23 cellular contexts compared by ENCODE assay signal in genomic region chr14:104086210-104086660, GRCh38. TPM values are rescaled to one million over a fixed set of nuclear protein-coding genes. Genes with fewer than 3 reads are reported as not detected.
DNase-seq lines count a peak whose midpoint lies in the region; ATAC-seq, FAIRE-seq and TF ChIP-seq lines count a peak whose summit lies in the region.
"Had no signal": no experiment of that assay in that cellular context is flagged by ENCODE, and none has a peak within 500 bp of the region (broad histone marks: within the 10 kb centered on the region; RNA-seq: fewer than 3 reads in every experiment).

No MANE protein-coding gene starts in this region.

- TF ChIP-seq POLR2A in GM12891 (IDR thresholded peaks at IDR 0.05; ENCODE audit: low read depth, low read length), result no peak

- H3K4me1 ChIP-seq in BE2C, result no peaks in the 10 kb centered on the region
- peaks cover 67% of the 10 kb centered on the region for H3K4me1 ChIP-seq in mucosa of descending colon (ENCODE audit: low read depth)

- H3K36me3 Mint-ChIP-seq in endothelial cell (ENCODE audit: low read depth, unreplicated experiment), result peaks cover 3% of the 10 kb centered on the region
- H3K36me3 Mint-ChIP-seq: activated naive CD4-positive, alpha-beta T cell treated with anti-CD3 and anti-CD28 coated beads, Interleukin-2, amount 50 U/mL, for 72 hours; natural killer cell treated with Interleukin-12 subunit alpha and Interleukin-12 subunit beta and Interleukin-15 and Interleukin-18, amount 100 ng/mL, for 72 hours had no signal

- no peak for FAIRE-seq in GM12891 (lab: Jason Lieb, UNC)

- intact Hi-C loops in mucosa of descending colon (cut with DNase I, micrococcal nuclease), result no loop called here

- no peaks in the 10 kb centered on the region for H3K9me3 Mint-ChIP-seq in endothelial cell (ENCODE audit: unreplicated experiment)
- H3K9me3 Mint-ChIP-seq: activated naive CD4-positive, alpha-beta T cell treated with anti-CD3 and anti-CD28 coated beads, Interleukin-2, amount 50 U/mL, for 72 hours; natural killer cell treated with Interleukin-12 subunit alpha and Interleukin-12 subunit beta and Interleukin-15 and Interleukin-18, amount 100 ng/mL, for 72 hours had no signal

- no peak for TF ChIP-seq CTCF in BE2C (IDR thresholded peaks at IDR 0.05; ENCODE audit: low read depth, low read length)
- TF ChIP-seq CTCF in endothelial cell (IDR thresholded peaks at IDR 0.05; ENCODE audit: unreplicated experiment), result no peak
- TF ChIP-seq CTCF in mucosa of descending colon (IDR thresholded peaks at IDR 0.05), result no peak

- no peak overlapping the region for H3K27ac Mint-ChIP-seq in endothelial cell (ENCODE audit: unreplicated experiment)
- H3K27ac Mint-ChIP-seq: activated naive CD4-positive, alpha-beta T cell treated with anti-CD3 and anti-CD28 coated beads, Interleukin-2, amount 50 U/mL, for 72 hours; natural killer cell treated with Interleukin-12 subunit alpha and Interleukin-12 subunit beta and Interleukin-15 and Interleukin-18, amount 100 ng/mL, for 72 hours had no signal

- H3K4me3 Mint-ChIP-seq in endothelial cell (ENCODE audit: unreplicated experiment), result no peak overlapping the region
- H3K4me3 Mint-ChIP-seq: natural killer cell treated with Interleukin-12 subunit alpha and Interleukin-12 subunit beta and Interleukin-15 and Interleukin-18, amount 100 ng/mL, for 72 hours had no signal

- peaks cover 2% of the 10 kb centered on the region for H3K4me1 Mint-ChIP-seq in endothelial cell (ENCODE audit: unreplicated experiment)

- H3K36me3 ChIP-seq in BE2C (no peaks in the 10 kb centered on the region), mucosa of descending colon (ENCODE audit: low read depth) (no peaks in the 10 kb centered on the region)
- H3K36me3 ChIP-seq: cardiac muscle cell had no signal

- H3K9me3 ChIP-seq in BE2C, result no peaks in the 10 kb centered on the region
- H3K9me3 ChIP-seq in mucosa of descending colon, result no peaks in the 10 kb centered on the region
- H3K9me3 ChIP-seq: testis had no signal

- DNase-seq in BE2C (peak; percentile 7), GM12891 (ENCODE audit: insufficient read length, low spot score) (peak; percentile 11), endothelial cell (ENCODE audit: low spot score) (peak; percentile 4), mucosa of descending colon (peak in 2 of 3 donors; percentile 40 to 61), T-helper 9 cell (no peak)
- DNase-seq: activated CD4-positive, alpha-beta T cell treated with anti-CD3 and anti-CD28 coated beads for 4 hours; activated CD8-positive, alpha-beta memory T cell treated with anti-CD3 and anti-CD28 coated beads, Interleukin-2, amount 50 U/mL, for 48 hours; Calu3; GF-D8; NCI-H187 treated with DMSO at 0.1 percent for 48 hours; NCI-H510A treated with DMSO at 0.1 percent for 48 hours; retina; testis had no signal

- H3K27me3 Mint-ChIP-seq in endothelial cell (ENCODE audit: unreplicated experiment), result peaks cover 14% of the 10 kb centered on the region

- no peak for ATAC-seq in mucosa of descending colon
- ATAC-seq in HG02610 (IDR thresholded peaks at IDR 0.05; ENCODE audit: unreplicated experiment), result no peak
- ATAC-seq in GM21528 (IDR thresholded peaks at IDR 0.05; ENCODE audit: low FRiP score, unreplicated experiment), result no peak
- ATAC-seq in GM18520 (IDR thresholded peaks at IDR 0.05; ENCODE audit: unreplicated experiment), result no peak

- no peaks in the 10 kb centered on the region for H3K27me3 ChIP-seq in BE2C
- H3K27me3 ChIP-seq: cardiac muscle cell, testis had no signal

- H3K4me3 ChIP-seq in BE2C (ENCODE audit: low read depth, low read length), result no peak overlapping the region
- H3K4me3 ChIP-seq in mucosa of descending colon, result no peak overlapping the region
- H3K4me3 ChIP-seq: cardiac muscle cell had no signal

TF ChIP-seq in GM12891, 5 proteins besides CTCF, POLR2A, EP300 and RAD21:
- TF ChIP-seq SPI1 (IDR thresholded peaks at IDR 0.05; ENCODE audit: low read depth, low read length) (no peak), POU2F2 (IDR thresholded peaks at IDR 0.05; ENCODE audit: low read depth, low read length) (no peak), PAX5 (IDR thresholded peaks at IDR 0.05; ENCODE audit: insufficient read depth, low read length, severe bottlenecking) (no peak), TAF1 (IDR thresholded peaks at IDR 0.05; ENCODE audit: low read depth, low read length) (no peak), POLR2AphosphoS5 (IDR thresholded peaks at IDR 0.05; ENCODE audit: low read depth, low read length) (no peak)

RNA-seq across cellular contexts. Expression of gene ASPG, which starts 0.7 kb away (rescaled TPM):
- polyA plus RNA-seq in BE2C (2012; ENCODE audit: insufficient read depth, insufficient read length, low read depth), result not detected
- polyA plus RNA-seq in GM12891 (2012; ENCODE audit: low read depth, missing spikeins), result not detected
- total RNA-seq in endothelial cell (ENCODE audit: unreplicated experiment) (1.2 TPM), mucosa of descending colon (10 to 100 TPM in 2 of 3 donors, 1 to 10 TPM in 1; 2.1 to 15.0 (median 14.2) TPM)
- total RNA-seq: activated naive CD4-positive, alpha-beta T cell treated with anti-CD3 and anti-CD28 coated beads, Interleukin-2, amount 50 U/mL, for 72 hours; Calu3; fibroblast of villous mesenchyme; lung microvascular endothelial cell; M059J; natural killer cell treated with Interleukin-12 subunit alpha and Interleukin-12 subunit beta and Interleukin-15 and Interleukin-18, amount 100 ng/mL, for 72 hours; OCI-LY7 had no signal

RNA-seq across cellular contexts. Expression of gene KIF26A, which starts 52.2 kb away (rescaled TPM):
- 87.1 TPM for polyA plus RNA-seq in BE2C (2012; ENCODE audit: insufficient read depth, insufficient read length, low read depth)
- 0.03 TPM for polyA plus RNA-seq in GM12891 (2012; ENCODE audit: low read depth, missing spikeins)
- total RNA-seq in endothelial cell (ENCODE audit: unreplicated experiment) (96.9 TPM), mucosa of descending colon (1 to 10 TPM; 3.8 to 7.7 (median 6.5) TPM)
- total RNA-seq: M059J; natural killer cell treated with Interleukin-12 subunit alpha and Interleukin-12 subunit beta and Interleukin-15 and Interleukin-18, amount 100 ng/mL, for 72 hours; OCI-LY7 had no signal

Comparison
In these comparisons a context has a peak if more than half of its experiments do, and no peak if none do; other contexts are left out.
1. RNA of gene KIF26A, which starts 52.2 kb away (total RNA-seq): 96.9 TPM in endothelial cell (single experiment); 3.8 to 7.7 TPM in mucosa of descending colon; every median in the first group is over 10 times any median in the second.